In the genomic region with DNA sequence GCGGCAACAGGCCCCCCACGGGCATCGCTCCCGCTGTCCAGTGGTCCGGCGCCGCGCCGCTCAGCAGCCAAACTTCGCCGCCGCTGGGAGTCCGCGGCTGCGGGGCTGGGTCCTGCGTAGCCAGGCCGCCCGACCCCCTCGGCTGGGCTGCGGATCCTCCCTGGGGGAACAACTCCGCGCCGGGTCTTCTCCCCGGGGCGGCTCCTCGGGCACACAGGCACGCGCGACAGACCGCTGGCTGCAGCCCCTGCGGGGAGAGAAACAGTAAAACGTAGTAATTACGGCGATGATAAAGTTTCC, we compare ENCODE assay signal across 8 cellular contexts. TPM values are rescaled to one million over a fixed set of nuclear protein-coding genes. Genes with fewer than 3 reads are reported as not detected.
DNase-seq lines count a peak whose midpoint lies in the region; ATAC-seq and TF ChIP-seq lines count a peak whose summit lies in the region.

No MANE protein-coding gene starts in this region.

- H3K4me3 ChIP-seq in Caco-2 (ENCODE audit: low read depth, low read length) (peak overlapping the region; percentile 81), SJCRH30 (peak overlapping the region; percentile 82), fibroblast of mammary gland (ENCODE audit: control insufficient read depth, low read depth, low read length) (peak overlapping the region; percentile 75), ovary (peak overlapping the region; percentile 89)

- peaks cover 9% of the 10 kb centered on the region for H3K36me3 Mint-ChIP-seq in Caco-2 (ENCODE audit: insufficient read depth, unreplicated experiment)

- H3K4me1 ChIP-seq in Caco-2 (peaks cover 12% of the 10 kb centered on the region), SJCRH30 (no peaks in the 10 kb centered on the region; the same call in 1 of the 2 replicates), ovary (ENCODE audit: insufficient read depth) (peaks cover 4% of the 10 kb centered on the region)

- no peak for TF ChIP-seq POLR2A in ovary (IDR thresholded peaks at IDR 0.05)

- H3K4me3 Mint-ChIP-seq in Caco-2 (ENCODE audit: unreplicated experiment): peak overlapping the region; percentile 81

- CTCF ChIA-PET in Caco-2 (lab: Charles Lee): no interaction called here

- H3K27me3 Mint-ChIP-seq in Caco-2 (ENCODE audit: insufficient read depth, unreplicated experiment): peaks cover 8% of the 10 kb centered on the region

- no peak for TF ChIP-seq EP300 in ovary (IDR thresholded peaks at IDR 0.05)

- ATAC-seq in GM21737 (IDR thresholded peaks at IDR 0.05; ENCODE audit: unreplicated experiment) (peak; percentile 1), HG03565 (IDR thresholded peaks at IDR 0.05; ENCODE audit: unreplicated experiment) (no peak)

- WGBS in ovary, 3 donors: 0% methylated on average over 30 to 34 of the region's 34 CpGs

- POLR2A ChIA-PET in Caco-2 (lab: Charles Lee): no interaction called here

- intact Hi-C loops in Caco-2 (cut with micrococcal nuclease; ENCODE audit: unreplicated experiment) (loop anchor here (2.0 to 10.0 kb wide), 4 partner anchors 34 to 384 kb away; no protein-coding TSS in a partner anchor), ovary (cut with DNase I) (no loop called here)

- H3K27ac ChIP-seq in SJCRH30 (no peak overlapping the region; the same call in 1 of the 2 replicates), ovary (peak overlapping the region; percentile 54 to 73)

- no peaks in the 10 kb centered on the region for H3K9me3 Mint-ChIP-seq in Caco-2 (ENCODE audit: unreplicated experiment)

- no peaks in the 10 kb centered on the region; the same call in 1 of the 2 replicates for H3K36me3 ChIP-seq in Caco-2 (ENCODE audit: control insufficient read depth, insufficient read depth, low read length)
- H3K36me3 ChIP-seq in SJCRH30: no peaks in the 10 kb centered on the region
- no peaks in the 10 kb centered on the region for H3K36me3 ChIP-seq in ovary

- no peak for TF ChIP-seq CTCF in Caco-2 (IDR thresholded peaks at IDR 0.05; ENCODE audit: insufficient read depth in 1 of 2, low read depth in 1 of 2, low read length in 1 of 2, severe bottlenecking in 1 of 2, unreplicated experiment in 1 of 2)
- TF ChIP-seq CTCF in fibroblast of mammary gland (conservative IDR thresholded peaks at IDR 0.05; ENCODE audit: control insufficient read depth, insufficient read depth, low read depth, low read length): no peak
- TF ChIP-seq CTCF in ovary (IDR thresholded peaks at IDR 0.05): no peak

- no peak overlapping the region for H3K27ac Mint-ChIP-seq in Caco-2 (ENCODE audit: unreplicated experiment)

- no peak for DNase-seq in Caco-2
- DNase-seq in SJCRH30: peak; percentile 51 to 62
- no peak for DNase-seq in fibroblast of mammary gland (ENCODE audit: low read depth)
- DNase-seq in ovary: no peak
- no peak for DNase-seq in amniotic stem cell (lab: John Stamatoyannopoulos, UW)
- DNase-seq in middle frontal gyrus (ENCODE audit: extremely low spot score, low spot score): no peak

- H3K27me3 ChIP-seq in Caco-2 (replicated peaks; ENCODE audit: control insufficient read depth, insufficient read depth, low read length): no peaks in the 10 kb centered on the region
- no peaks in the 10 kb centered on the region for H3K27me3 ChIP-seq in SJCRH30
- H3K27me3 ChIP-seq in ovary: no peaks in the 10 kb centered on the region

- H3K4me1 Mint-ChIP-seq in Caco-2 (ENCODE audit: low read depth, unreplicated experiment): peaks cover 6% of the 10 kb centered on the region

- no TSS peak for BruUV-seq in Caco-2 (replicated peaks; lab: Mats Ljungman, UMichigan)

- H3K9me3 ChIP-seq in Caco-2 (no peaks in the 10 kb centered on the region), SJCRH30 (replicated peaks) (no peaks in the 10 kb centered on the region), ovary (no peaks in the 10 kb centered on the region)

RNA-seq across cellular contexts. Expression of gene MAN1A1, which starts 0.6 kb away (rescaled TPM):
- total RNA-seq in Caco-2 (2022): 28.7 and 28.9 TPM in 2 replicates
- 15.2 and 15.4 TPM in 2 replicates for total RNA-seq in SJCRH30 (2014; rRNA removed; shearing (Covaris generic))
- total RNA-seq in ovary: 10 to 100 TPM; 27.4 to 49.6 (median 31.8) TPM
- 10 to 100 TPM; 22.1 to 33.9 TPM for polyA plus RNA-seq in ovary

Comparison
In these comparisons a context has a peak if more than half of its experiments do, and no peak if none do; other contexts are left out.
1. DNase-seq: peak in SJCRH30 (2 of 2); none in Caco-2 (0 of 2), fibroblast of mammary gland (single experiment), ovary (0 of 5), amniotic stem cell (single experiment) and middle frontal gyrus (single experiment).
2. Peak in every context shown above with its lines, with median percentiles within 50 percentile points of each other: H3K4me3 ChIP-seq.